ENCODE assay signal across 8 cellular contexts in genomic region chr17:74467221-74467951, GRCh38. TPM values are rescaled to one million over a fixed set of nuclear protein-coding genes. Genes with fewer than 3 reads are reported as not detected.
DNase-seq lines count a peak whose midpoint lies in the region; ATAC-seq and TF ChIP-seq lines count a peak whose summit lies in the region.

No MANE protein-coding gene starts in this region.

- H3K36me3 ChIP-seq in right atrium auricular region (no peaks in the 10 kb centered on the region), neuronal stem cell (replicated peaks in 1 of 2; ENCODE audit: control insufficient read depth in 2 of 2, insufficient read depth in 2 of 2, low read length in 2 of 2) (no peaks in the 10 kb centered on the region)

- H2BK5ac ChIP-seq in neuronal stem cell (ENCODE audit: low read length), result no peak overlapping the region

- no peak overlapping the region for H3K4me3 Mint-ChIP-seq in activated T-helper 17 cell treated with anti-CD3 and anti-CD28 coated beads, Interleukin-2, amount 50 U/mL, for 72 hours
- H3K4me3 Mint-ChIP-seq in endothelial cell (ENCODE audit: unreplicated experiment), result no peak overlapping the region

- H3K9me3 Mint-ChIP-seq in activated T-helper 17 cell treated with anti-CD3 and anti-CD28 coated beads, Interleukin-2, amount 50 U/mL, for 72 hours, result no peaks in the 10 kb centered on the region
- H3K9me3 Mint-ChIP-seq in endothelial cell (ENCODE audit: unreplicated experiment), result no peaks in the 10 kb centered on the region

- peaks cover 16% of the 10 kb centered on the region for H3K36me3 Mint-ChIP-seq in activated T-helper 17 cell treated with anti-CD3 and anti-CD28 coated beads, Interleukin-2, amount 50 U/mL, for 72 hours (ENCODE audit: low read depth)
- H3K36me3 Mint-ChIP-seq in endothelial cell (ENCODE audit: low read depth, unreplicated experiment), result no peaks in the 10 kb centered on the region

- no peak overlapping the region for H4K91ac ChIP-seq in neuronal stem cell (ENCODE audit: low read depth, low read length, poor library complexity)

- no peaks in the 10 kb centered on the region for H3K27me3 Mint-ChIP-seq in activated T-helper 17 cell treated with anti-CD3 and anti-CD28 coated beads, Interleukin-2, amount 50 U/mL, for 72 hours
- peaks cover 4% of the 10 kb centered on the region for H3K27me3 Mint-ChIP-seq in endothelial cell (ENCODE audit: unreplicated experiment)

- H2AFZ ChIP-seq in neuronal stem cell (ENCODE audit: low read length), result peak overlapping the region; percentile 1

- no peak overlapping the region for H2BK12ac ChIP-seq in neuronal stem cell (ENCODE audit: low read length)

- no peak overlapping the region for H2BK15ac ChIP-seq in neuronal stem cell (ENCODE audit: low read length)

- peaks cover 0 to 4% of the 10 kb centered on the region in 2 donors for H3K4me1 ChIP-seq in right atrium auricular region
- peaks cover 0 to 10% of the 10 kb centered on the region in 2 donors for H3K4me1 ChIP-seq in neuronal stem cell (ENCODE audit: control insufficient read depth in 2 of 2, insufficient read depth in 1 of 2, low read depth in 1 of 2, low read length in 2 of 2)

- no peak overlapping the region for H3K27ac Mint-ChIP-seq in activated T-helper 17 cell treated with anti-CD3 and anti-CD28 coated beads, Interleukin-2, amount 50 U/mL, for 72 hours
- H3K27ac Mint-ChIP-seq in endothelial cell (ENCODE audit: unreplicated experiment), result no peak overlapping the region

- no peak overlapping the region for H3K9ac ChIP-seq in neuronal stem cell (ENCODE audit: low read depth, low read length, poor library complexity)

- no peaks in the 10 kb centered on the region for H3K79me1 ChIP-seq in neuronal stem cell (ENCODE audit: low read depth, low read length)

- no peak overlapping the region for H2BK120ac ChIP-seq in neuronal stem cell (ENCODE audit: low read depth, low read length)

- H3K23ac ChIP-seq in neuronal stem cell (ENCODE audit: low read depth, low read length, poor library complexity), result no peak overlapping the region

- TF ChIP-seq CTCF in right atrium auricular region (IDR thresholded peaks at IDR 0.05) (no peak), endothelial cell (IDR thresholded peaks at IDR 0.05; ENCODE audit: unreplicated experiment) (no peak)

- no peak overlapping the region for H3K14ac ChIP-seq in neuronal stem cell (ENCODE audit: low read length)

- H3K4me2 ChIP-seq in neuronal stem cell (ENCODE audit: insufficient read depth, low read length, poor library complexity, severe bottlenecking), result no peak overlapping the region

- peak overlapping the region; percentile 32 for H3K18ac ChIP-seq in neuronal stem cell (ENCODE audit: low read length)

- H3K27me3 ChIP-seq in right atrium auricular region, result peaks cover 0 to 4% of the 10 kb centered on the region in 2 donors
- H3K27me3 ChIP-seq in neuronal stem cell (ENCODE audit: control insufficient read depth in 3 of 3, insufficient read depth in 3 of 3, low read depth in 1 of 3, low read length in 3 of 3), result peaks cover 3 to 27% (median 10%) of the 10 kb centered on the region in 3 experiments

- intact Hi-C loops in Right ventricle myocardium superior (cut with DNase I), result no loop called here

- ATAC-seq in Right ventricle myocardium superior (ENCODE audit: poor library complexity) (peak; percentile 35), HG03060 (IDR thresholded peaks at IDR 0.05; ENCODE audit: low read depth, unreplicated experiment) (peak; percentile 54)
- ATAC-seq in activated T-helper 17 cell treated with anti-CD3 and anti-CD28 coated beads, Interleukin-2, amount 50 U/mL, for 72 hours (replicated peaks), result peak; percentile 57

- H2AK5ac ChIP-seq in neuronal stem cell (ENCODE audit: low read depth, low read length), result no peak overlapping the region

- H3K4ac ChIP-seq in neuronal stem cell (ENCODE audit: low read length), result no peak overlapping the region

- H3K4me1 Mint-ChIP-seq in activated T-helper 17 cell treated with anti-CD3 and anti-CD28 coated beads, Interleukin-2, amount 50 U/mL, for 72 hours, result peaks cover 30% of the 10 kb centered on the region
- peaks cover 5% of the 10 kb centered on the region for H3K4me1 Mint-ChIP-seq in endothelial cell (ENCODE audit: unreplicated experiment)

- H3K27ac ChIP-seq in right atrium auricular region (no peak overlapping the region), neuronal stem cell (replicated peaks; ENCODE audit: low read length) (no peak overlapping the region)

- H3K4me3 ChIP-seq in right atrium auricular region, result peak overlapping the region in 1 of 2 donors; percentile 29
- H3K4me3 ChIP-seq in neuronal stem cell (ENCODE audit: low read length in 2 of 2), result no peak overlapping the region

- DNase-seq in Right ventricle myocardium superior, result peak; percentile 60
- no peak for DNase-seq in right atrium auricular region (ENCODE audit: low spot score)
- DNase-seq in neuronal stem cell (ENCODE audit: low spot score), result no peak
- no peak for DNase-seq in A172 (ENCODE audit: low spot score)
- DNase-seq in NCI-H128 (lab: John Stamatoyannopoulos, UW; ENCODE audit: unreplicated experiment), result no peak
- DNase-seq in endothelial cell (ENCODE audit: low spot score), result no peak

- H3K9me3 ChIP-seq in right atrium auricular region, result no peaks in the 10 kb centered on the region
- H3K9me3 ChIP-seq in neuronal stem cell (replicated peaks in 1 of 2; ENCODE audit: control insufficient read depth in 2 of 2, insufficient read depth in 1 of 2, low read depth in 1 of 2, low read length in 2 of 2), result peaks cover 0 to 10% of the 10 kb centered on the region in 2 donors

- no peak overlapping the region for H4K8ac ChIP-seq in neuronal stem cell (ENCODE audit: low read depth, low read length)

- WGBS in neuronal stem cell (ENCODE audit: extremely low coverage in 2 of 2, insufficient read length in 2 of 2, insufficient replicate concordance in 1 of 2), 2 donors, result no CpG with 5 or more reads among the region's 21 CpGs

RNA-seq across cellular contexts. Expression of gene CD300A, which starts 1.0 kb away (rescaled TPM):
- 1.7 TPM for total RNA-seq in Right ventricle myocardium superior
- total RNA-seq in right atrium auricular region, result 1 to 10 TPM; 2.0 to 7.8 TPM
- 10 to 100 TPM in 1 of 2 donors, 1 to 10 TPM in 1; 3.0 to 29.1 TPM for total RNA-seq in activated T-helper 17 cell treated with anti-CD3 and anti-CD28 coated beads, Interleukin-2, amount 50 U/mL, for 72 hours
- 0.10 TPM for polyA plus RNA-seq in neuronal stem cell (2013, experiment 1 of 2)
- polyA plus RNA-seq in neuronal stem cell (2013, experiment 2 of 2), result 0.04 TPM
- not detected in 2 replicates for total RNA-seq in A172 (2014; rRNA removed; shearing (Covaris generic))
- total RNA-seq in endothelial cell (ENCODE audit: unreplicated experiment), result not detected

RNA-seq across cellular contexts. Expression of gene GPRC5C, which starts 35.5 kb away (rescaled TPM):
- total RNA-seq in Right ventricle myocardium superior (30.5 TPM), right atrium auricular region (10 to 100 TPM; 39.0 to 48.0 TPM), endothelial cell (ENCODE audit: unreplicated experiment) (24.7 TPM)
- total RNA-seq in activated T-helper 17 cell treated with anti-CD3 and anti-CD28 coated beads, Interleukin-2, amount 50 U/mL, for 72 hours, result 1 to 10 TPM in 1 of 2 donors, not detected in 1; 5.0 TPM
- 39.2 TPM for polyA plus RNA-seq in neuronal stem cell (2013, experiment 1 of 2)
- 37.9 TPM for polyA plus RNA-seq in neuronal stem cell (2013, experiment 2 of 2)
- total RNA-seq in A172 (2014; rRNA removed; shearing (Covaris generic)), result 2.7 and 5.9 TPM in 2 replicates
